In genomic region chr7:138935438-138936079, GRCh38 we compare ENCODE assay signal across 9 cellular contexts. TPM values are rescaled to one million over a fixed set of nuclear protein-coding genes. Genes with fewer than 3 reads are reported as not detected.
DNase-seq lines count a peak whose midpoint lies in the region; ATAC-seq, FAIRE-seq and TF ChIP-seq lines count a peak whose summit lies in the region.
"Had no signal": no experiment of that assay in that cellular context is flagged by ENCODE, and none has a peak within 500 bp of the region (broad histone marks: within the 10 kb centered on the region; RNA-seq: fewer than 3 reads in every experiment).

No MANE protein-coding gene starts in this region.

- H3K9me1 ChIP-seq in endothelial cell of umbilical vein (replicated peaks; ENCODE audit: control insufficient read depth, extremely low read depth, insufficient read depth, low read length): no peaks in the 10 kb centered on the region

- CTCF ChIA-PET in endothelial cell of umbilical vein (lab: Charles Lee): interaction anchor here (0.9 to 2.9 kb wide), 9 partner anchors 10 to 139 kb away, joined by 3 to 17 read pairs (median 4); partner anchors contain the start of gene KIAA1549

- H3K27ac ChIP-seq in endothelial cell of umbilical vein (ENCODE audit: insufficient read depth, low read depth, low read length) (peak overlapping the region; percentile 88), pancreas (no peak overlapping the region)

- TF ChIP-seq CTCF in endothelial cell of umbilical vein (IDR thresholded peaks at IDR 0.05; ENCODE audit: extremely low read depth in 1 of 2, insufficient read depth in 1 of 2, low read depth in 1 of 2, low read length in 2 of 2) (no peak), pancreas (IDR thresholded peaks at IDR 0.05) (no peak)

- no peaks in the 10 kb centered on the region for H3K36me3 ChIP-seq in endothelial cell of umbilical vein (ENCODE audit: control insufficient read depth in 2 of 2, extremely low read depth in 1 of 2, insufficient read depth in 2 of 2, low read length in 2 of 2)
- no peaks in the 10 kb centered on the region for H3K36me3 ChIP-seq in pancreas

- H4K20me1 ChIP-seq in endothelial cell of umbilical vein (replicated peaks; ENCODE audit: control insufficient read depth, extremely low read depth, insufficient read depth, low read length): no peaks in the 10 kb centered on the region

- peak in 3 of 4 donors; percentile 88 to 94 (median 89) for ATAC-seq in pancreas

- peak; percentile 94 for DNase-seq in ELR (ENCODE audit: low read depth)
- peak; percentile 24 for DNase-seq in NCI-H748 treated with DMSO at 0.1 percent for 48 hours (lab: John Stamatoyannopoulos, UW)
- DNase-seq in endothelial cell of umbilical vein (ENCODE audit: low read depth, low spot score): peak; percentile 77
- peak in 1 of 6 donors; percentile 24 for DNase-seq in pancreas
- no peak for DNase-seq in activated effector memory CD4-positive, alpha-beta T cell treated with Interleukin-2 at 50 U/mL for 16 hours
- DNase-seq in NCI-H1105 treated with DMSO at 0.1 percent for 48 hours (lab: John Stamatoyannopoulos, UW): no peak
- DNase-seq in NCI-H1105 (lab: John Stamatoyannopoulos, UW): no peak
- DNase-seq in effector CD4-positive, alpha-beta T cell: no peak
- DNase-seq: activated CD4-positive, alpha-beta T cell treated with anti-CD3 and anti-CD28 coated beads, Interleukin-2, amount 10 ng/mL, durations not matched to agents 7 days and 5 days had no signal

- H3K9me3 ChIP-seq in endothelial cell of umbilical vein (replicated peaks; ENCODE audit: control insufficient read depth, insufficient read depth, low read length) (no peaks in the 10 kb centered on the region), pancreas (no peaks in the 10 kb centered on the region)

- H3K27me3 ChIP-seq in endothelial cell of umbilical vein (ENCODE audit: control insufficient read depth in 2 of 2, insufficient read depth in 2 of 2, low read length in 2 of 2) (no peaks in the 10 kb centered on the region), pancreas (no peaks in the 10 kb centered on the region)

- H3K4me3 ChIP-seq in endothelial cell of umbilical vein (replicated peaks in 1 of 3; ENCODE audit: insufficient read depth in 1 of 3, low read depth in 1 of 3, low read length in 3 of 3): peak overlapping the region in 1 of 3 experiments; percentile 24
- no peak overlapping the region for H3K4me3 ChIP-seq in pancreas

- intact Hi-C loops in endothelial cell of umbilical vein (cut with micrococcal nuclease) (loop anchor here (1.0 kb wide), 2 partner anchors 45 to 49 kb away; no protein-coding TSS in a partner anchor), pancreas (cut with DNase I) (no loop called here)

- POLR2A ChIA-PET in endothelial cell of umbilical vein (lab: Charles Lee): no interaction called here

- H3K4me1 ChIP-seq in endothelial cell of umbilical vein (ENCODE audit: control insufficient read depth, extremely low read depth, insufficient read depth, low read length): peaks cover 37% of the 10 kb centered on the region
- H3K4me1 ChIP-seq in pancreas: peaks cover 0 to 6% (median 0%) of the 10 kb centered on the region in 3 donors

- BruUV-seq in endothelial cell of umbilical vein (replicated peaks; lab: Mats Ljungman, UMichigan): no TSS peak

- H3K79me2 ChIP-seq in endothelial cell of umbilical vein (ENCODE audit: control insufficient read depth, insufficient read depth, low read length): peaks cover 2% of the 10 kb centered on the region

- peak overlapping the region; percentile 77 for H3K9ac ChIP-seq in endothelial cell of umbilical vein (replicated peaks; ENCODE audit: extremely low read depth, insufficient read depth, low read length)

- peak overlapping the region; percentile 75 for H3K4me2 ChIP-seq in endothelial cell of umbilical vein (ENCODE audit: insufficient read depth, low read length)

- peak; percentile 67 for FAIRE-seq in endothelial cell of umbilical vein (lab: Jason Lieb, UNC)
- FAIRE-seq in pancreas (lab: Jason Lieb, UNC): no peak

- dilution Hi-C loops in endothelial cell of umbilical vein (cut with MboI; ENCODE audit: extremely low pct_ligation_motif_present, low sequenced_read_pairs): no loop called here

- H2AFZ ChIP-seq in endothelial cell of umbilical vein (ENCODE audit: low read depth, low read length): no peak overlapping the region

- no peak for TF ChIP-seq POLR2A in endothelial cell of umbilical vein (IDR thresholded peaks at IDR 0.05; ENCODE audit: low read depth, low read length)

- WGBS in pancreas, 2 donors: 47 to 52% methylated on average over 7 of the region's 7 CpGs

TF ChIP-seq in endothelial cell of umbilical vein, 7 proteins besides CTCF, POLR2A, EP300 and RAD21:
- TF ChIP-seq JUN (IDR thresholded peaks at IDR 0.05; ENCODE audit: borderline replicate concordance, insufficient read depth, insufficient read length, low read depth) (peak; percentile 40), POLR2AphosphoS5 (IDR thresholded peaks at IDR 0.05; ENCODE audit: insufficient read depth, low read depth, low read length) (no peak), FOS (IDR thresholded peaks at IDR 0.05; ENCODE audit: borderline replicate concordance, insufficient read depth, low read length) (peak; percentile 78), MYC (IDR thresholded peaks at IDR 0.05; ENCODE audit: low read depth, low read length) (no peak), MAX (IDR thresholded peaks at IDR 0.05; ENCODE audit: insufficient read depth, insufficient read length) (no peak)
TF ChIP-seq in endothelial cell of umbilical vein: peak in this region for 2.

RNA-seq across cellular contexts. Expression of gene KIAA1549, which starts 45.6 kb away (rescaled TPM):
- total RNA-seq in endothelial cell of umbilical vein: 10.9 and 12.4 TPM in 2 replicates
- polyA plus RNA-seq in endothelial cell of umbilical vein: 3.9 and 4.6 TPM in 2 replicates
- 3.2 TPM in 2 replicates for polyA plus RNA-seq in endothelial cell of umbilical vein (2011; cell fraction: cytosol; rRNA removed)
- 7.1 and 7.5 TPM in 2 replicates for polyA plus RNA-seq in endothelial cell of umbilical vein (2011; cell fraction: nucleus; rRNA removed)
- polyA plus RNA-seq in endothelial cell of umbilical vein (2012): 7.5 and 8.7 TPM in 2 replicates
- polyA minus RNA-seq in endothelial cell of umbilical vein: 11.0 and 12.8 TPM in 2 replicates
- polyA minus RNA-seq in endothelial cell of umbilical vein (2011; cell fraction: cytosol; rRNA and poly(A)+ RNA removed): 7.0 TPM
- polyA minus RNA-seq in endothelial cell of umbilical vein (2011; cell fraction: nucleus; rRNA and poly(A)+ RNA removed): 11.0 and 15.8 TPM in 2 replicates
- total RNA-seq in pancreas: 1 to 10 TPM; 5.1 to 8.0 (median 7.4) TPM
- polyA plus RNA-seq in pancreas: 1 to 10 TPM; 1.9 to 3.6 TPM

Comparison
In these comparisons a context has a peak if more than half of its experiments do, and no peak if none do; other contexts are left out.
1. DNase-seq: peak in ELR (single experiment), NCI-H748 treated with DMSO at 0.1 percent for 48 hours (single experiment) and endothelial cell of umbilical vein (single experiment); none in activated effector memory CD4-positive, alpha-beta T cell treated with Interleukin-2 at 50 U/mL for 16 hours (single experiment), NCI-H1105 treated with DMSO at 0.1 percent for 48 hours (single experiment), NCI-H1105 (single experiment) and effector CD4-positive, alpha-beta T cell (single experiment).